Comparison of ENCODE assay signal across 12 cellular contexts in the genomic region with DNA sequence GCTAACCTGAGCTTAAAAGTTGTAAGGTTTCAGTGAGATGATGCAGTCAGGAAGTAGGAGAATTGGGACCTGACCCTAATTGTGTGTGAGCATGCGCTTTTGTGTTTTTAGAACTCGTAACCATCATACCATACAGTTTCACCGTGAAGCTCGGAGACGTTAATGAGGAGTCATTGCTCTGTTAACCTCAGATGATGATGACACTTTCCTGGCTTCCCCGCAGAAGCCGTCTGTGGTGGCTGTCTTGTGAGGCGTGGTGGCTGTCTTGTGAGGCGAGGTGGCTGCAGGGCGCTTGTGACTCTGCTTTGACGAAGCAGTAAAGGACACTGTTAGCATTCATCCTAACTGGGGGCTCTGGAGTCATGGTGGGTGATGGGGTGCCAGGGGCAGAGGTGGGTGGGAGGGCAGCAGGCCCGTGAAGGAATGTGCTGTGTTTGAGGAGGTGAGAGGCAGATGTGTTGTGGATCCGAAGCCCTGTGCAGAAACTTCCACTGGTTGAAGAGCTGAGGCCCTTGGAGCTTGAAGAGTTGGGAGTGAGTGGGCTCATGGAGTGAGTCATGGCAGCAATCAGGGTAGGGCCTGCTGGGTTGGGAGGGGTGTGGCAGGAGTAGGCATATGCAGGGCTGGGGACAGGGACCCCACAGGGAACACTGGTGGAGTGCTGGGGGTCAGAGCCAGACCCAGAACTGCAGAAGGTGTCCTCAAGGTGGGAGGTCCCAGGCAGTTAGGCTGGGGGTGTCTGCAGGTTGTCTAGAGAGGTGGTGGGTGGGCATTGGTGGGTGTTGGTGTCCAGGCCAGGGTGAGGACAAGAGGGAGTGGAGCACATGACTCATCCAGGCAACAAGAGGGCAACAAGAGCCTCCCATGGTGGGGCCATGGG. TPM values are rescaled to one million over a fixed set of nuclear protein-coding genes. Genes with fewer than 3 reads are reported as not detected.
DNase-seq lines count a peak whose midpoint lies in the region; ATAC-seq and TF ChIP-seq lines count a peak whose summit lies in the region.
"Had no signal": no experiment of that assay in that cellular context is flagged by ENCODE, and none has a peak within 500 bp of the region (broad histone marks: within the 10 kb centered on the region; RNA-seq: fewer than 3 reads in every experiment).

No MANE protein-coding gene starts in this region.

- no peak overlapping the region for H3K4me3 ChIP-seq in epithelial cell of esophagus (ENCODE audit: low read length)
- H3K4me3 ChIP-seq: sigmoid colon had no signal

- H3K27ac Mint-ChIP-seq in activated T-cell treated with anti-CD3 and anti-CD28 coated beads, Interleukin-2, amount 50 U/mL, for 72 hours: no peak overlapping the region
- peak overlapping the region; percentile 22 for H3K27ac Mint-ChIP-seq in stimulated activated naive B cell treated with anti-CD40 and anti-IgM and Interleukin-4, amounts not matched to agents 10 μg/mL and 1 μg/mL and 100 μg/mL, for 72 hours

- ATAC-seq in activated T-cell treated with anti-CD3 and anti-CD28 coated beads, Interleukin-2, amount 50 U/mL, for 72 hours (replicated peaks in 1 of 2): peak; percentile 21 to 48
- ATAC-seq in stimulated activated naive B cell treated with anti-CD40 and anti-IgM and Interleukin-4, amounts not matched to agents 10 μg/mL and 1 μg/mL and 100 μg/mL, for 72 hours (replicated peaks): no peak

- H3K9me3 Mint-ChIP-seq in activated T-cell treated with anti-CD3 and anti-CD28 coated beads, Interleukin-2, amount 50 U/mL, for 72 hours: no peaks in the 10 kb centered on the region
- no peaks in the 10 kb centered on the region for H3K9me3 Mint-ChIP-seq in stimulated activated naive B cell treated with anti-CD40 and anti-IgM and Interleukin-4, amounts not matched to agents 10 μg/mL and 1 μg/mL and 100 μg/mL, for 72 hours

- peaks cover 2 to 20% of the 10 kb centered on the region in 2 donors for H3K36me3 Mint-ChIP-seq in activated T-cell treated with anti-CD3 and anti-CD28 coated beads, Interleukin-2, amount 50 U/mL, for 72 hours (ENCODE audit: insufficient read depth in 2 of 2)
- H3K36me3 Mint-ChIP-seq in stimulated activated naive B cell treated with anti-CD40 and anti-IgM and Interleukin-4, amounts not matched to agents 10 μg/mL and 1 μg/mL and 100 μg/mL, for 72 hours: peaks cover 23 to 49% of the 10 kb centered on the region in 2 donors

- H3K4me3 Mint-ChIP-seq in activated T-cell treated with anti-CD3 and anti-CD28 coated beads, Interleukin-2, amount 50 U/mL, for 72 hours: no peak overlapping the region
- H3K4me3 Mint-ChIP-seq in stimulated activated naive B cell treated with anti-CD40 and anti-IgM and Interleukin-4, amounts not matched to agents 10 μg/mL and 1 μg/mL and 100 μg/mL, for 72 hours: no peak overlapping the region

- peaks cover 7% of the 10 kb centered on the region for H3K4me1 Mint-ChIP-seq in activated T-cell treated with anti-CD3 and anti-CD28 coated beads, Interleukin-2, amount 50 U/mL, for 72 hours (ENCODE audit: low read depth)
- H3K4me1 Mint-ChIP-seq in stimulated activated naive B cell treated with anti-CD40 and anti-IgM and Interleukin-4, amounts not matched to agents 10 μg/mL and 1 μg/mL and 100 μg/mL, for 72 hours: no peaks in the 10 kb centered on the region

- no peak for TF ChIP-seq CTCF in epithelial cell of esophagus (IDR thresholded peaks at IDR 0.05; ENCODE audit: insufficient read depth, low read depth, low read length, missing control alignments)

- H3K27me3 Mint-ChIP-seq in activated T-cell treated with anti-CD3 and anti-CD28 coated beads, Interleukin-2, amount 50 U/mL, for 72 hours (ENCODE audit: low read depth): no peaks in the 10 kb centered on the region
- H3K27me3 Mint-ChIP-seq in stimulated activated naive B cell treated with anti-CD40 and anti-IgM and Interleukin-4, amounts not matched to agents 10 μg/mL and 1 μg/mL and 100 μg/mL, for 72 hours: no peaks in the 10 kb centered on the region

- DNase-seq in activated T-cell treated with anti-CD3 and anti-CD28 coated beads, Interleukin-2, amount 50 U/mL, for 72 hours: no peak
- no peak for DNase-seq in activated T-cell treated with anti-CD3 and anti-CD28 coated beads, Interleukin-2, amount 50 U/mL, for 48 hours
- DNase-seq in RPMI7951 (ENCODE audit: low read depth) (peak; percentile 39), epithelial cell of esophagus (ENCODE audit: low read depth) (peak; percentile 26), NK-92 (lab: John Stamatoyannopoulos, UW; ENCODE audit: unreplicated experiment) (no peak), NCI-H1092 (lab: John Stamatoyannopoulos, UW) (no peak)
- no peak for DNase-seq in stimulated activated naive B cell treated with anti-CD40 and anti-IgM and Interleukin-4, amounts not matched to agents 10 μg/mL and 1 μg/mL and 100 μg/mL, for 72 hours
- DNase-seq in activated CD8-positive, alpha-beta memory T cell treated with anti-CD3 and anti-CD28 coated beads, Interleukin-2, amount 50 U/mL, for 48 hours: no peak
- DNase-seq: activated effector memory CD4-positive, alpha-beta T cell treated with anti-CD3 and anti-CD28 coated beads, Interleukin-2, amount 50 U/mL, for 16 hours; NCI-H226; SHP77 treated with DMSO at 0.1 percent for 48 hours; sigmoid colon had no signal

RNA-seq across cellular contexts. Expression of a gene that starts 57.4 kb away (rescaled TPM):
- total RNA-seq in activated T-cell treated with anti-CD3 and anti-CD28 coated beads, Interleukin-2, amount 50 U/mL, for 72 hours: 100 to 1,000 TPM; 232 to 268 TPM
- total RNA-seq in RPMI7951 (2014; rRNA removed; shearing (Covaris generic)): 44.8 and 45.1 TPM in 2 replicates

Comparison
In these comparisons a context has a peak if more than half of its experiments do, and no peak if none do; other contexts are left out.
1. ATAC-seq: peak in activated T-cell treated with anti-CD3 and anti-CD28 coated beads, Interleukin-2, amount 50 U/mL, for 72 hours (2 of 2); none in stimulated activated naive B cell treated with anti-CD40 and anti-IgM and Interleukin-4, amounts not matched to agents 10 μg/mL and 1 μg/mL and 100 μg/mL, for 72 hours (0 of 2).
2. DNase-seq: peak in RPMI7951 (single experiment) and epithelial cell of esophagus (single experiment); none in activated T-cell treated with anti-CD3 and anti-CD28 coated beads, Interleukin-2, amount 50 U/mL, for 72 hours (0 of 2), activated T-cell treated with anti-CD3 and anti-CD28 coated beads, Interleukin-2, amount 50 U/mL, for 48 hours (0 of 2), stimulated activated naive B cell treated with anti-CD40 and anti-IgM and Interleukin-4, amounts not matched to agents 10 μg/mL and 1 μg/mL and 100 μg/mL, for 72 hours (single experiment), NK-92 (single experiment), activated CD8-positive, alpha-beta memory T cell treated with anti-CD3 and anti-CD28 coated beads, Interleukin-2, amount 50 U/mL, for 48 hours (single experiment) and NCI-H1092 (single experiment).